In genomic region chr14:21049263-21049662, GRCh38 we compare ENCODE assay signal across 21 cellular contexts. TPM values are rescaled to one million over a fixed set of nuclear protein-coding genes. Genes with fewer than 3 reads are reported as not detected.
A peak's percentile ranks its signal among the peaks of the same experiment; 100 is the strongest.
DNase-seq lines count a peak whose midpoint lies in the region; ATAC-seq and TF ChIP-seq lines count a peak whose summit lies in the region.
"Had no signal": no experiment of that assay in that cellular context is flagged by ENCODE, and none has a peak within 500 bp of the region (broad histone marks: within the 10 kb centered on the region; RNA-seq: fewer than 3 reads in every experiment).

No MANE protein-coding gene starts in this region.

- peaks cover 8% of the 10 kb centered on the region; the same call in 1 of the 2 replicates for H3K27me3 Mint-ChIP-seq in HFFc6 (ENCODE audit: insufficient read depth)

- H3K9me3 Mint-ChIP-seq in HFFc6: no peaks in the 10 kb centered on the region
- H3K9me3 Mint-ChIP-seq: effector memory CD8-positive, alpha-beta T cell had no signal

- H3K4me2 ChIP-seq in skeletal muscle satellite cell (ENCODE audit: low read length): peak overlapping the region; percentile 64
- H3K4me2 ChIP-seq: hepatocyte, KMS-11 had no signal

- peak overlapping the region; percentile 13 for H3K27ac Mint-ChIP-seq in HFFc6
- H3K27ac Mint-ChIP-seq: effector memory CD8-positive, alpha-beta T cell had no signal

- no peaks in the 10 kb centered on the region for H3K36me3 ChIP-seq in body of pancreas (replicated peaks in 1 of 2; ENCODE audit: insufficient read depth in 1 of 2, low read depth in 2 of 2)
- H3K36me3 ChIP-seq in skeletal muscle satellite cell (ENCODE audit: insufficient read depth, low read length): no peaks in the 10 kb centered on the region
- H3K36me3 ChIP-seq in vagina: no peaks in the 10 kb centered on the region
- H3K36me3 ChIP-seq: ovary, sigmoid colon, uterus had no signal

- H3K27me3 ChIP-seq in body of pancreas (no peaks in the 10 kb centered on the region), skeletal muscle satellite cell (ENCODE audit: control insufficient read depth, insufficient read depth, low read length) (peaks cover 20% of the 10 kb centered on the region), vagina (no peaks in the 10 kb centered on the region)
- H3K27me3 ChIP-seq: hepatocyte, ovary, sigmoid colon, uterus had no signal

- WGBS in body of pancreas, 2 donors: 72 to 73% methylated on average over 3 of the region's 3 CpGs

- peaks cover 43% of the 10 kb centered on the region for H3K4me1 ChIP-seq in body of pancreas
- H3K4me1 ChIP-seq in skeletal muscle satellite cell (ENCODE audit: control insufficient read depth, insufficient read depth, low read length): peaks cover 4% of the 10 kb centered on the region
- H3K4me1 ChIP-seq in vagina: no peaks in the 10 kb centered on the region
- H3K4me1 ChIP-seq: uterus had no signal

- peak; percentile 51 for DNase-seq in HFFc6
- DNase-seq in body of pancreas: no peak
- no peak for DNase-seq in vagina (ENCODE audit: extremely low spot score in 2 of 2)
- no peak for DNase-seq in RWPE1 (ENCODE audit: low spot score)
- DNase-seq: activated CD4-positive, alpha-beta T cell treated with anti-CD3 and anti-CD28 coated beads for 4 hours; AML-193; Caco-2; effector memory CD8-positive, alpha-beta T cell; NCI-H1092 treated with DMSO at 0.1 percent for 48 hours; NCI-H2081; NCI-H510A treated with DMSO at 0.1 percent for 48 hours; ovary; sigmoid colon; uterus had no signal

- H3K9ac ChIP-seq in skeletal muscle satellite cell (ENCODE audit: low read depth, low read length): no peak overlapping the region
- H3K9ac ChIP-seq: KMS-11 had no signal

- TF ChIP-seq CTCF in HFFc6 (IDR thresholded peaks at IDR 0.05) (no peak), body of pancreas (IDR thresholded peaks at IDR 0.05) (no peak), vagina (IDR thresholded peaks at IDR 0.05) (no peak), RWPE1 (conservative IDR thresholded peaks at IDR 0.05; ENCODE audit: low read depth) (no peak)

- H3K4me3 ChIP-seq in body of pancreas (no peak overlapping the region), skeletal muscle satellite cell (ENCODE audit: low read length) (no peak overlapping the region), vagina (no peak overlapping the region)
- H3K4me3 ChIP-seq: hepatocyte, lung, ovary, sigmoid colon, uterus had no signal

- CTCF ChIA-PET in RWPE1 (lab: Yijun Ruan, JAX): interaction anchor here (0.6 kb wide), 2 partner anchors 19 to 35 kb away, joined by 3 to 4 read pairs; no protein-coding TSS in a partner anchor

- H3K36me3 Mint-ChIP-seq in HFFc6 (ENCODE audit: low read depth): no peaks in the 10 kb centered on the region

- peaks cover 35% of the 10 kb centered on the region for H3K4me1 Mint-ChIP-seq in HFFc6 (ENCODE audit: low read depth)

- no peak for TF ChIP-seq POLR2A in body of pancreas (IDR thresholded peaks at IDR 0.05)
- no peak for TF ChIP-seq POLR2A in vagina (IDR thresholded peaks at IDR 0.05)

- peak overlapping the region in 3 of 4 donors; percentile 22 to 59 (median 48) for H3K27ac ChIP-seq in body of pancreas
- H3K27ac ChIP-seq in vagina: no peak overlapping the region
- no peak overlapping the region for H3K27ac ChIP-seq in RWPE1
- H3K27ac ChIP-seq: hepatocyte, KMS-11, ovary, sigmoid colon, uterus had no signal

- no peaks in the 10 kb centered on the region for H3K9me3 ChIP-seq in body of pancreas
- H3K9me3 ChIP-seq in skeletal muscle satellite cell (replicated peaks; ENCODE audit: low read length): no peaks in the 10 kb centered on the region
- no peaks in the 10 kb centered on the region for H3K9me3 ChIP-seq in vagina
- H3K9me3 ChIP-seq: Caco-2, ovary, sigmoid colon, uterus had no signal

- no peak for ATAC-seq in body of pancreas
- ATAC-seq: effector memory CD8-positive, alpha-beta T cell had no signal

- H3K4me3 Mint-ChIP-seq in HFFc6: peak overlapping the region; percentile 44
- H3K4me3 Mint-ChIP-seq: effector memory CD8-positive, alpha-beta T cell had no signal

- intact Hi-C loops in body of pancreas (cut with DNase I): no loop called here
- intact Hi-C loops in vagina (cut with DNase I): no loop called here

- POLR2A ChIA-PET in RWPE1 (lab: Yijun Ruan, JAX; ENCODE audit: low non-redundant PET): no interaction called here

RNA-seq across cellular contexts. Expression of gene RNASE7, which starts 7.1 kb away (rescaled TPM):
- not detected for total RNA-seq in HFFc6 (2021; fragmentation: NEBNext Ultra II Directional; extraction: Animal tissue kit (Norgen Biotek cat#: 25700))
- total RNA-seq in body of pancreas (1 to 10 TPM in 1 of 2 donors, not detected in 1; 1.0 TPM), vagina (18.2 TPM)
- not detected in 2 replicates for total RNA-seq in skeletal muscle satellite cell (2012; rRNA removed)
- total RNA-seq: Caco-2, hepatocyte, lung, myocyte, ovary, Right ventricle myocardium inferior, sigmoid colon, subcutaneous adipose tissue, uterus had no signal

RNA-seq across cellular contexts. Expression of gene RNASE8, which starts 8.4 kb away (rescaled TPM):
- total RNA-seq in HFFc6 (2021; fragmentation: NEBNext Ultra II Directional; extraction: Animal tissue kit (Norgen Biotek cat#: 25700)): not detected
- total RNA-seq in body of pancreas (not detected), vagina (not detected)
- not detected in 2 replicates for total RNA-seq in skeletal muscle satellite cell (2012; rRNA removed)
- total RNA-seq: Caco-2, hepatocyte, lung, myocyte, ovary, Right ventricle myocardium inferior, sigmoid colon, subcutaneous adipose tissue, uterus had no signal

RNA-seq across cellular contexts. Expression of gene RNASE13, which starts 14.7 kb away (rescaled TPM):
- not detected for total RNA-seq in HFFc6 (2021; fragmentation: NEBNext Ultra II Directional; extraction: Animal tissue kit (Norgen Biotek cat#: 25700))
- not detected for total RNA-seq in body of pancreas
- not detected in 2 replicates for total RNA-seq in skeletal muscle satellite cell (2012; rRNA removed)
- not detected for total RNA-seq in vagina
- total RNA-seq: Caco-2, hepatocyte, lung, myocyte, ovary, Right ventricle myocardium inferior, sigmoid colon, subcutaneous adipose tissue, uterus had no signal

RNA-seq across cellular contexts. Expression of gene TPPP2, which starts 19.2 kb away (rescaled TPM):
- not detected for total RNA-seq in HFFc6 (2021; fragmentation: NEBNext Ultra II Directional; extraction: Animal tissue kit (Norgen Biotek cat#: 25700))
- total RNA-seq in body of pancreas (1 to 10 TPM in 1 of 2 donors, not detected in 1; 1.3 TPM), vagina (not detected)
- not detected in 2 replicates for total RNA-seq in skeletal muscle satellite cell (2012; rRNA removed)
- total RNA-seq: Caco-2, hepatocyte, myocyte, sigmoid colon, subcutaneous adipose tissue had no signal

RNA-seq across cellular contexts. Expression of gene ARHGEF40, which starts 20.8 kb away (rescaled TPM):
- 10 to 100 TPM; 30.4 to 43.0 (median 40.8) TPM for total RNA-seq in HFFc6 (2021; fragmentation: NEBNext Ultra II Directional; extraction: Animal tissue kit (Norgen Biotek cat#: 25700))
- 100 to 1,000 TPM in 1 of 2 donors, 10 to 100 TPM in 1; 58.4 to 142 TPM for total RNA-seq in body of pancreas
- total RNA-seq in skeletal muscle satellite cell (2012; rRNA removed): 31.0 and 32.4 TPM in 2 replicates
- total RNA-seq in vagina: 36.3 TPM

Comparison
In these comparisons a context has a peak if more than half of its experiments do, and no peak if none do; other contexts are left out.
1. H3K27ac ChIP-seq: peak in body of pancreas (3 of 4); none in vagina (single experiment) and RWPE1 (single experiment).